In the genomic region with DNA sequence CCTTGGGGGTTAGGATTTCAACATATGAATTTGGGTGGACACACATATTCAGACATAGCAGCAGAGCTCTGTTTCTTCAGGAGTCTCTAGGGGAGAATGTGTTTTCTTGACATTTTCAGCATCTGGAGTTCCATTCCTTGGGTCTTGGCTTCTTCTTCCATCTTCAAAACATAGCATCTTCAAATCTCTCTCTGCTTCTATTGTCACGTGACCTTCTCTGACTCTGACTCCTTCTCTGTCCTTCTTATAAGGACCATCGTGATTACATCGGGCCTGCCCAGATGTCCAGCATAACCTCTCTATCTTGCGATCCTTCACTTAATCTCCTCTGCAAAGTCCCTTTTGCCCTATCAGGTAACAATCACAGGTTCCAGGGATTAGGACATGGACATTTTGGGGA, we compare ENCODE assay signal across 23 cellular contexts.
DNase-seq lines count a peak whose midpoint lies in the region; ATAC-seq, FAIRE-seq and TF ChIP-seq lines count a peak whose summit lies in the region.
"Had no signal": no experiment of that assay in that cellular context is flagged by ENCODE, and none has a peak within 500 bp of the region (broad histone marks: within the 10 kb centered on the region; RNA-seq: fewer than 3 reads in every experiment).

No MANE protein-coding gene starts in this region.

- ATAC-seq in HepG2: no peak
- ATAC-seq in right lobe of liver: no peak
- ATAC-seq in K562: no peak

- intact Hi-C loops in HepG2 (cut with micrococcal nuclease; ENCODE audit: unreplicated experiment): no loop called here
- intact Hi-C loops in right lobe of liver (cut with DNase I): no loop called here
- intact Hi-C loops in K562 (cut with micrococcal nuclease): no loop called here

- FAIRE-seq in HepG2 (lab: Jason Lieb, UNC) (no peak), K562 (lab: Jason Lieb, UNC) (peak; percentile 19)
- FAIRE-seq: GM12891, GM19239 had no signal

- no peak overlapping the region for H3K9ac ChIP-seq in HepG2 (ENCODE audit: insufficient read depth, low read depth, low read length)
- no peak overlapping the region for H3K9ac ChIP-seq in K562 (ENCODE audit: insufficient read depth in 1 of 2, low read depth in 2 of 2, low read length in 2 of 2)
- no peak overlapping the region for H3K9ac ChIP-seq in SK-N-SH
- H3K9ac ChIP-seq: BLaER1 had no signal

- no peaks in the 10 kb centered on the region for H3K9me2 ChIP-seq in SK-N-SH

- BruUV-seq in HepG2 (replicated peaks; lab: Mats Ljungman, UMichigan) (no TSS peak), K562 (replicated peaks; lab: Mats Ljungman, UMichigan) (no TSS peak)

- no peak for TF ChIP-seq RAD21 in HepG2 (CRISPR knock-in tag; IDR thresholded peaks at IDR 0.05)
- TF ChIP-seq RAD21 in K562 (CRISPR knock-in tag; conservative IDR thresholded peaks at IDR 0.05 in 1 of 2, IDR thresholded peaks at IDR 0.05 in 1 of 2): no peak
- TF ChIP-seq RAD21 in SK-N-SH (IDR thresholded peaks at IDR 0.05; ENCODE audit: low read length): no peak

- TF ChIP-seq POLR2A in HepG2 (IDR thresholded peaks at IDR 0.05; ENCODE audit: insufficient read depth in 1 of 2, low read depth in 2 of 2, low read length in 2 of 2) (no peak), right lobe of liver (IDR thresholded peaks at IDR 0.05) (no peak), K562 (conservative IDR thresholded peaks at IDR 0.05) (no peak)

- H3K4me1 ChIP-seq in HepG2 (ENCODE audit: insufficient read depth, low read length) (no peaks in the 10 kb centered on the region), right lobe of liver (no peaks in the 10 kb centered on the region), K562 (replicated peaks in 1 of 2; ENCODE audit: control insufficient read depth in 2 of 2, insufficient read depth in 2 of 2, low read length in 2 of 2) (peaks cover 9 to 32% of the 10 kb centered on the region in 2 experiments; a peak in 4 of 5 replicates), SK-N-SH (ENCODE audit: control insufficient read depth in 1 of 2, insufficient read depth in 2 of 2, low read depth in 1 of 2, low read length in 1 of 2) (peaks cover 0 to 7% of the 10 kb centered on the region in 2 experiments; a peak in 1 of 4 replicates)
- H3K4me1 ChIP-seq: BE2C had no signal

- H2AFZ ChIP-seq in HepG2 (ENCODE audit: low read length): no peak overlapping the region
- H2AFZ ChIP-seq in K562 (ENCODE audit: low read depth, low read length): no peak overlapping the region
- no peak overlapping the region for H2AFZ ChIP-seq in SK-N-SH (ENCODE audit: low read depth)

- 50% methylated on average over 4 of the region's 4 CpGs for WGBS in HepG2 (ENCODE audit: low lambda C conversion rate)
- WGBS in right lobe of liver (ENCODE audit: insufficient coverage, low coverage, low lambda C conversion rate, missing lambda C conversion rate): 55% methylated on average over 3 of the region's 4 CpGs
- WGBS in K562 (ENCODE audit: insufficient coverage, low coverage, missing lambda C conversion rate): 40% methylated on average over 4 of the region's 4 CpGs
- 52% methylated on average over 4 of the region's 4 CpGs for WGBS in SK-N-SH (ENCODE audit: low lambda C conversion rate)

- POLR2A ChIA-PET in HepG2 (lab: Yijun Ruan, JAX): no interaction called here
- POLR2A ChIA-PET in K562 (lab: Yijun Ruan, JAX): interaction anchor here (2.1 kb wide), 1 partner anchor 12 kb away, joined by 7 read pairs; no protein-coding TSS in a partner anchor
- POLR2A ChIA-PET in SK-N-SH (lab: Yijun Ruan, JAX): no interaction called here

- H3K4me3 ChIP-seq in HepG2 (replicated peaks in 1 of 3; ENCODE audit: insufficient read depth in 1 of 3, low read depth in 2 of 3, low read length in 3 of 3) (no peak overlapping the region), right lobe of liver (no peak overlapping the region), K562 (no peak overlapping the region), SK-N-SH (ENCODE audit: low read depth in 2 of 2, low read length in 1 of 2) (no peak overlapping the region)
- H3K4me3 ChIP-seq: BLaER1 had no signal

- H4K20me1 ChIP-seq in HepG2 (ENCODE audit: insufficient read depth, low read length) (no peaks in the 10 kb centered on the region), K562 (replicated peaks; ENCODE audit: control insufficient read depth, insufficient read depth, low read length) (no peaks in the 10 kb centered on the region), SK-N-SH (ENCODE audit: insufficient read depth) (no peaks in the 10 kb centered on the region)
- H4K20me1 ChIP-seq: BLaER1 had no signal

- peaks cover 0 to 4% of the 10 kb centered on the region in 2 experiments; a peak in 1 of 5 replicates for H3K27me3 ChIP-seq in HepG2 (ENCODE audit: control insufficient read depth in 1 of 2, insufficient read depth in 2 of 2, low read length in 2 of 2)
- H3K27me3 ChIP-seq in right lobe of liver: no peaks in the 10 kb centered on the region
- no peaks in the 10 kb centered on the region for H3K27me3 ChIP-seq in K562 (ENCODE audit: control insufficient read depth in 2 of 2, insufficient read depth in 2 of 2, low read length in 2 of 2)
- no peaks in the 10 kb centered on the region for H3K27me3 ChIP-seq in SK-N-SH (ENCODE audit: insufficient read depth)
- H3K27me3 ChIP-seq: BE2C, BLaER1 had no signal

- H3K27ac ChIP-seq in HepG2 (ENCODE audit: extremely low read length, insufficient read depth, low read length): no peak overlapping the region
- H3K27ac ChIP-seq in right lobe of liver: no peak overlapping the region
- H3K27ac ChIP-seq in K562 (ENCODE audit: extremely low read depth, low read depth, low read length): no peak overlapping the region
- no peak overlapping the region for H3K27ac ChIP-seq in SK-N-SH (ENCODE audit: low read depth in 2 of 2, low read length in 1 of 2)
- H3K27ac ChIP-seq: 22Rv1, BLaER1 had no signal

- H3K9me3 ChIP-seq in HepG2 (ENCODE audit: low read length): no peaks in the 10 kb centered on the region
- no peaks in the 10 kb centered on the region for H3K9me3 ChIP-seq in right lobe of liver
- H3K9me3 ChIP-seq in K562 (replicated peaks; ENCODE audit: control insufficient read depth, insufficient read depth, low read depth, low read length): peaks cover 8% of the 10 kb centered on the region; the same call in 1 of the 2 replicates
- H3K9me3 ChIP-seq in SK-N-SH: no peaks in the 10 kb centered on the region
- H3K9me3 ChIP-seq: BE2C, BLaER1 had no signal

- H3K79me2 ChIP-seq in HepG2 (ENCODE audit: insufficient read depth, low read length) (no peaks in the 10 kb centered on the region), K562 (ENCODE audit: control insufficient read depth, insufficient read depth, low read length) (peaks cover 7% of the 10 kb centered on the region; the same call in 1 of the 3 replicates), SK-N-SH (ENCODE audit: insufficient read depth) (no peaks in the 10 kb centered on the region)

- no peaks in the 10 kb centered on the region for H3F3A ChIP-seq in SK-N-SH (replicated peaks; ENCODE audit: insufficient read depth)

- H3K4me2 ChIP-seq in HepG2 (ENCODE audit: low read depth, low read length): no peak overlapping the region
- no peak overlapping the region for H3K4me2 ChIP-seq in K562 (ENCODE audit: insufficient read depth, low read length)
- no peak overlapping the region for H3K4me2 ChIP-seq in SK-N-SH
- H3K4me2 ChIP-seq: BLaER1 had no signal

- CTCF ChIA-PET in HepG2 (lab: Yijun Ruan, JAX; ENCODE audit: low intra/inter-chr PET ratio, low total read pairs) (no interaction called here), K562 (lab: Yijun Ruan, JAX; ENCODE audit: low intra/inter-chr PET ratio) (no interaction called here), SK-N-SH (lab: Yijun Ruan, JAX) (interaction anchor here (1.4 to 5.8 kb wide), 2 partner anchors 20 to 22 kb away, joined by 4 to 29 read pairs; no protein-coding TSS in a partner anchor)

- no peak for TF ChIP-seq CTCF in HepG2 (CRISPR knock-in tag; IDR thresholded peaks at IDR 0.05)
- TF ChIP-seq CTCF in right lobe of liver (IDR thresholded peaks at IDR 0.05): no peak
- no peak for TF ChIP-seq CTCF in K562 (IDR thresholded peaks at IDR 0.05 in 2 of 3, conservative IDR thresholded peaks at IDR 0.05 in 1 of 3; ENCODE audit: insufficient read depth in 2 of 3, low read depth in 1 of 3, low read length in 3 of 3)
- no peak for TF ChIP-seq CTCF in SK-N-SH (IDR thresholded peaks at IDR 0.05)

- no peak for TF ChIP-seq EP300 in HepG2 (IDR thresholded peaks at IDR 0.05; ENCODE audit: low read depth in 2 of 2, low read length in 2 of 2)
- no peak for TF ChIP-seq EP300 in HepG2 (CRISPR knock-in tag; IDR thresholded peaks at IDR 0.05; ENCODE audit: borderline replicate concordance)
- TF ChIP-seq EP300 in K562 (IDR thresholded peaks at IDR 0.05; ENCODE audit: low read length): no peak
- TF ChIP-seq EP300 in SK-N-SH (IDR thresholded peaks at IDR 0.05; ENCODE audit: borderline replicate concordance in 1 of 2, low read depth in 1 of 2, low read length in 1 of 2): no peak

- DNase-seq in HepG2 (ENCODE audit: low spot score): no peak
- DNase-seq in right lobe of liver: no peak
- no peak for DNase-seq in K562 (ENCODE audit: extremely low read depth in 1 of 4, low spot score in 3 of 4)
- DNase-seq in SIG-M5 treated with dmso at 0.1 percent for 504 hours (lab: John Stamatoyannopoulos, UW; ENCODE audit: unreplicated experiment): no peak
- no peak for DNase-seq in SK-N-SH
- DNase-seq: ACHN; BE2C; C1 segment of cervical spinal cord; CD4-positive, alpha-beta memory T cell; CD4-positive, CD25-positive, alpha-beta regulatory T cell; CD8-positive, alpha-beta memory T cell; COR-L47; DMS 273 treated with DMSO at 0.1 percent for 48 hours; DMS153; DMS53; DMS79; DND-41; EL; GDM1 had no signal

- in situ Hi-C loops in HepG2 (cut with HindIII; ENCODE audit: extremely low pct_ligation_motif_present, low pct_unique_long_range_greater_than_20kb) (no loop called here), K562 (cut with MboI) (no loop called here)

- no peaks in the 10 kb centered on the region for H3K9me1 ChIP-seq in K562 (ENCODE audit: control insufficient read depth, insufficient read depth, low read length)

- H3K36me3 ChIP-seq in HepG2 (replicated peaks in 1 of 2; ENCODE audit: control insufficient read depth in 1 of 2, insufficient read depth in 2 of 2, low read length in 2 of 2): no peaks in the 10 kb centered on the region
- H3K36me3 ChIP-seq in right lobe of liver: no peaks in the 10 kb centered on the region
- no peaks in the 10 kb centered on the region for H3K36me3 ChIP-seq in K562 (ENCODE audit: control insufficient read depth, insufficient read depth, low read length)
- H3K36me3 ChIP-seq in SK-N-SH (replicated peaks in 1 of 2; ENCODE audit: control insufficient read depth in 1 of 2, insufficient read depth in 2 of 2, low read length in 1 of 2): no peaks in the 10 kb centered on the region
- H3K36me3 ChIP-seq: BE2C, BLaER1 had no signal

TF ChIP-seq in HepG2, 621 proteins besides CTCF, POLR2A, EP300 and RAD21 (continues in another document):
- no peak for TF ChIP-seq MED13 (CRISPR knock-in tag; IDR thresholded peaks at IDR 0.05)
- TF ChIP-seq POGZ (CRISPR knock-in tag; IDR thresholded peaks at IDR 0.05): no peak

TF ChIP-seq in K562, 482 proteins besides CTCF, POLR2A, EP300 and RAD21 (continues in another document):
- TF ChIP-seq CBFA2T2 (conservative IDR thresholded peaks at IDR 0.05) (peak; percentile 52), SRF (CRISPR knock-in tag; IDR thresholded peaks at IDR 0.05) (no peak), ZNF224 (CRISPR knock-in tag; IDR thresholded peaks at IDR 0.05) (no peak)

TF ChIP-seq in SK-N-SH, 30 proteins besides CTCF, POLR2A, EP300 and RAD21 (continues in another document):
- no peak for TF ChIP-seq TEAD4 (IDR thresholded peaks at IDR 0.05; ENCODE audit: borderline replicate concordance, insufficient read depth)
- TF ChIP-seq RFX5 (IDR thresholded peaks at IDR 0.05; ENCODE audit: low read length): no peak

Comparison
In these comparisons a context has a peak if more than half of its experiments do, and no peak if none do; other contexts are left out.
1. Of the 241 proteins assayed by ChIP-seq in both HepG2 and K562: peak only in HepG2: none; only in K562: TFE3; in both: RAD51; in neither: 237; mixed calls (peak in some experiments, not most) for 2.